In genomic region chr5:37109338-37109737, GRCh38 we compare ENCODE assay signal across 19 cellular contexts.
A peak's percentile ranks its signal among the peaks of the same experiment; 100 is the strongest.
DNase-seq lines count a peak whose midpoint lies in the region; ATAC-seq and TF ChIP-seq lines count a peak whose summit lies in the region.
"Had no signal": no experiment of that assay in that cellular context is flagged by ENCODE, and none has a peak within 500 bp of the region (broad histone marks: within the 10 kb centered on the region; RNA-seq: fewer than 3 reads in every experiment).

No MANE protein-coding gene starts in this region.

- H3K9me3 ChIP-seq in colonic mucosa: no peaks in the 10 kb centered on the region
- H3K9me3 ChIP-seq in CD8-positive, alpha-beta memory T cell (ENCODE audit: low read length): no peaks in the 10 kb centered on the region

- CTCF ChIA-PET in CD8-positive, alpha-beta memory T cell (lab: Charles Lee): no interaction called here

- H3K4me1 ChIP-seq in colonic mucosa: no peaks in the 10 kb centered on the region
- H3K4me1 ChIP-seq in CD8-positive, alpha-beta memory T cell (ENCODE audit: insufficient read depth, low read length): peaks cover 35% of the 10 kb centered on the region

- H3K36me3 ChIP-seq in colonic mucosa: no peaks in the 10 kb centered on the region
- H3K36me3 ChIP-seq in CD8-positive, alpha-beta memory T cell (ENCODE audit: insufficient read depth, low read length): no peaks in the 10 kb centered on the region

- peaks cover 15% of the 10 kb centered on the region for H3K9me3 Mint-ChIP-seq in T-helper 2 cell treated with Interferon-gamma antibody and Interleukin-4, amounts not matched to agents 5 μg/mL and 100 μg/mL, for 36 hours
- H3K9me3 Mint-ChIP-seq in CD8-positive, alpha-beta memory T cell: no peaks in the 10 kb centered on the region
- H3K9me3 Mint-ChIP-seq: CD4-positive, alpha-beta memory T cell; GM23338; HFFc6 had no signal

- no peak overlapping the region for H3K9ac ChIP-seq in colonic mucosa (ENCODE audit: low read depth in 2 of 2, low read length in 2 of 2)
- H3K9ac ChIP-seq: BLaER1 had no signal

- DNase-seq in T-helper 2 cell treated with Interferon-gamma antibody and Interleukin-4, amounts not matched to agents 5 μg/mL and 100 μg/mL, for 36 hours (ENCODE audit: low spot score): no peak
- DNase-seq in T-helper 2 cell (no peak), colonic mucosa (no peak), renal cortical epithelial cell (ENCODE audit: low read depth) (peak; percentile 40), cerebellar cortex (ENCODE audit: low spot score) (no peak)
- DNase-seq in CD8-positive, alpha-beta memory T cell: no peak
- DNase-seq: Calu3; CD4-positive, alpha-beta memory T cell; DMS79 treated with DMSO at 0.1 percent for 48 hours; EL; H7; HFFc6; IMR-90 had no signal

- no peak overlapping the region for H3K4me3 ChIP-seq in colonic mucosa
- H3K4me3 ChIP-seq in CD8-positive, alpha-beta memory T cell (ENCODE audit: low read length): no peak overlapping the region
- H3K4me3 ChIP-seq: BLaER1, GM12878, GM23338 had no signal

- no peak for TF ChIP-seq CTCF in colonic mucosa (IDR thresholded peaks at IDR 0.05)

- POLR2A ChIA-PET in CD8-positive, alpha-beta memory T cell (lab: Charles Lee): no interaction called here

- intact Hi-C loops in colonic mucosa (cut with DNase I): no loop called here

- H3K27ac Mint-ChIP-seq in T-helper 2 cell treated with Interferon-gamma antibody and Interleukin-4, amounts not matched to agents 5 μg/mL and 100 μg/mL, for 36 hours: peak overlapping the region; percentile 66
- no peak overlapping the region for H3K27ac Mint-ChIP-seq in CD8-positive, alpha-beta memory T cell
- H3K27ac Mint-ChIP-seq: GM23338, HFFc6 had no signal

- H3K4me1 Mint-ChIP-seq in T-helper 2 cell treated with Interferon-gamma antibody and Interleukin-4, amounts not matched to agents 5 μg/mL and 100 μg/mL, for 36 hours (ENCODE audit: low read depth): peaks cover 40% of the 10 kb centered on the region
- H3K4me1 Mint-ChIP-seq in CD8-positive, alpha-beta memory T cell: peaks cover 23 to 41% (median 32%) of the 10 kb centered on the region in 3 donors
- H3K4me1 Mint-ChIP-seq: GM23338 had no signal

- H3K27me3 ChIP-seq in colonic mucosa: no peaks in the 10 kb centered on the region
- no peaks in the 10 kb centered on the region for H3K27me3 ChIP-seq in CD8-positive, alpha-beta memory T cell (ENCODE audit: insufficient read depth, low read length, poor library complexity, severe bottlenecking)
- H3K27me3 ChIP-seq: BLaER1 had no signal

- no peak for ATAC-seq in HG03342 (IDR thresholded peaks at IDR 0.05; ENCODE audit: unreplicated experiment)
- ATAC-seq: GM12878, GM23338, HCT116 had no signal

- H3K27me3 Mint-ChIP-seq in T-helper 2 cell treated with Interferon-gamma antibody and Interleukin-4, amounts not matched to agents 5 μg/mL and 100 μg/mL, for 36 hours (ENCODE audit: low read depth): no peaks in the 10 kb centered on the region
- no peaks in the 10 kb centered on the region for H3K27me3 Mint-ChIP-seq in CD8-positive, alpha-beta memory T cell
- H3K27me3 Mint-ChIP-seq: CD4-positive, alpha-beta memory T cell had no signal

- peaks cover 54% of the 10 kb centered on the region for H3K36me3 Mint-ChIP-seq in T-helper 2 cell treated with Interferon-gamma antibody and Interleukin-4, amounts not matched to agents 5 μg/mL and 100 μg/mL, for 36 hours (ENCODE audit: low read depth)
- H3K36me3 Mint-ChIP-seq in CD8-positive, alpha-beta memory T cell: peaks cover 26 to 42% (median 33%) of the 10 kb centered on the region in 3 donors

- H3K4me3 Mint-ChIP-seq in T-helper 2 cell treated with Interferon-gamma antibody and Interleukin-4, amounts not matched to agents 5 μg/mL and 100 μg/mL, for 36 hours: no peak overlapping the region
- no peak overlapping the region for H3K4me3 Mint-ChIP-seq in CD8-positive, alpha-beta memory T cell
- H3K4me3 Mint-ChIP-seq: CD14-positive monocyte, GM23338, HFFc6 had no signal

- peak overlapping the region; percentile 46 for H3K27ac ChIP-seq in colonic mucosa
- H3K27ac ChIP-seq in CD8-positive, alpha-beta memory T cell (ENCODE audit: low read depth, low read length): no peak overlapping the region
- H3K27ac ChIP-seq: BLaER1 had no signal
